In the genomic region with DNA sequence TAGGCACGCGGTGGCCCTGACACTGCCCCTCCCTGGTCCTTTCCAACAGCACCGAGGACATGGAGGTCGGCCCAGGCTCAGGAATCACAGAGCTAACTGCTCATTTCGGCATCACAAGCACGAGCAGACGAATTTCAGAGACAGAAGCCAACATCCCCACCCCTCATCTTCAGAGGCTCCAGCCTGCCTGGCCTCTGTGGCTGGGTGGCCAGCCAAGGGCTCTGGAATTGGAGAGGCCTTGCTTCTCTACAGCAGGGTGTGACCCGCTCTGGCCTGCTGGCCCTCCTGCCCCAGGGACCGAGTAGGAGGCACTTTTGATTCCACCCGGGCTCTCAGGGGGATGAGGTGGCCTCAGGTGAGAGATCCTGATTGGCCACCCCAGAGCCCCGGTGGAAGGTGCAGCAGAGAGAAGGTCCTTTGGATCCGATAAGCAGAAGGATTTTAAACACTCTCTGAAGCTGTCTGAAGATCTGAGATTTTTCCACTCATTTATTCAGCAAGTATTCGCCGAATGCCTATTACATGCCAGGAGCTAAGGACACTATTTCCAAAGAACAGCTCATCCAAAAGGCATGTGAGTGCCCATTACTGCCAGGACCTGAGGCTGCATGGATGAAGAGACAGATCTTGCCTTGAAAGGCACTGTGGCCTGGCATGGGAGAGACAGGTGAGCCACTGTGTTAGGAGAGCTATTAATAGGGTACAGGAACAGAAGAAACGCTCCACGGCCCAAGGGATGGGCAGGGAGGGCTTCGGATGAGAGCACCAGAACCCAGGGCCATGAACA, we compare ENCODE assay signal across 1 cellular context.
TF ChIP-seq lines count a peak whose summit lies in the region.

No MANE protein-coding gene starts in this region.

TF ChIP-seq in H1, 55 proteins besides CTCF, POLR2A, EP300 and RAD21:
- TF ChIP-seq ZNF274 (IDR thresholded peaks at IDR 0.05; ENCODE audit: borderline replicate concordance, extremely low read depth, low read length) (no peak), CBX8 (IDR thresholded peaks at IDR 0.05; ENCODE audit: borderline replicate concordance, low read depth, low read length) (no peak), TAF7 (optimal IDR thresholded peaks at IDR 0.05; ENCODE audit: borderline replicate concordance, low read depth, low read length) (no peak), FOSL1 (IDR thresholded peaks at IDR 0.05; ENCODE audit: insufficient read depth, low read depth, low read length) (no peak), EZH2 (IDR thresholded peaks at IDR 0.05; ENCODE audit: low read depth, low read length, severe bottlenecking) (no peak), NRF1 (IDR thresholded peaks at IDR 0.05; ENCODE audit: low read depth, low read length) (no peak), SRF (IDR thresholded peaks at IDR 0.05; ENCODE audit: low read depth, low read length) (no peak), JUND (IDR thresholded peaks at IDR 0.05; ENCODE audit: low read length) (no peak), SP2 (IDR thresholded peaks at IDR 0.05; ENCODE audit: low read length) (no peak), SP1 (IDR thresholded peaks at IDR 0.05; ENCODE audit: low read depth, low read length) (no peak), GTF2F1 (IDR thresholded peaks at IDR 0.05; ENCODE audit: borderline replicate concordance, low read depth, low read length) (no peak), BCL11A (IDR thresholded peaks at IDR 0.05; ENCODE audit: low read depth in 2 of 2, low read length in 2 of 2) (no peak), TCF12 (IDR thresholded peaks at IDR 0.05; ENCODE audit: low read depth, low read length) (no peak), RXRA (IDR thresholded peaks at IDR 0.05; ENCODE audit: insufficient read depth, low read depth, low read length) (no peak), JUN (IDR thresholded peaks at IDR 0.05; ENCODE audit: low read depth, low read length) (no peak)
- TF ChIP-seq, protein P1, sequence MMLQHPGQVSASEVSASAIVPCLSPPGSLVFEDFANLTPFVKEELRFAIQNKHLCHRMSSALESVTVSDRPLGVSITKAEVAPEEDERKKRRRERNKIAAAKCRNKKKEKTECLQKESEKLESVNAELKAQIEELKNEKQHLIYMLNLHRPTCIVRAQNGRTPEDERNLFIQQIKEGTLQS (IDR thresholded peaks at IDR 0.05; ENCODE audit: insufficient read depth, low read depth, low read length): no peak
TF ChIP-seq in H1: peak in this region for 0.
